ENCODE assay signal across 21 cellular contexts in the genomic region with DNA sequence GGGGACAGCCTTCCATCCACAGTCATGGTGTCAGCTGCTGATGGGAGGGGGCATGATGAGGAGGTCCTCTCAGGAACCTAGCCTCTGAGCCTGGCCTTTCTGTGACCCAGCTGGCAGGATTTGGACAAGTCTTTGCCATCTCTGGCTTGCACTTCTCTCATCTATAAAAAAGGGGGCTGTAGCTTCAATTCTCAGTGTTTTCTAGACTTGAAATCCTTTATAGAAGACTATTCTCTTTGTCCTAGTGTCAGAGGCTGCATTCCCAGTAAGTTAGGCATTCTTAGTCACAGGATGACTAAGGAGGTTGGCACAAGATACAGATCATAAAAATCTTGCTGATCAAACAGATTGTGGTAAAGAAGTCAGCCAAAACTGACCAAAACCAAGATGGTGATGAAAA.
A peak's percentile ranks its signal among the peaks of the same experiment; 100 is the strongest.
DNase-seq lines count a peak whose midpoint lies in the region; ATAC-seq and TF ChIP-seq lines count a peak whose summit lies in the region.
"Had no signal": no experiment of that assay in that cellular context is flagged by ENCODE, and none has a peak within 500 bp of the region (broad histone marks: within the 10 kb centered on the region; RNA-seq: fewer than 3 reads in every experiment).

No MANE protein-coding gene starts in this region.

- H3K4me3 Mint-ChIP-seq in activated CD4-positive, alpha-beta memory T cell treated with anti-CD3 and anti-CD28 coated beads for 36 hours = no peak overlapping the region
- H3K4me3 Mint-ChIP-seq: T-helper 1 cell treated with Interleukin-12 subunit alpha and Interleukin-12 subunit beta and Interleukin-4 antibody, amounts not matched to agents 30 μg/mL and 1 μg/mL, for 36 hours had no signal

- no peak for ATAC-seq in GM21576 (IDR thresholded peaks at IDR 0.05; ENCODE audit: unreplicated experiment)
- ATAC-seq: activated CD4-positive, CD25-positive, alpha-beta regulatory T cell treated with anti-CD3 and anti-CD28 coated beads, Interleukin-2, amount 50 U/mL, for 24 hours; body of pancreas; left cardiac atrium; right cardiac atrium had no signal

- POLR2A ChIA-PET in activated CD4-positive, alpha-beta memory T cell treated with anti-CD3 and anti-CD28 coated beads for 36 hours (lab: Charles Lee) = no interaction called here

- peak; percentile 16 for DNase-seq in COLO829 (ENCODE audit: low spot score)
- peak; percentile 97 for DNase-seq in M059J (ENCODE audit: low read depth)
- peak; percentile 91 for DNase-seq in astrocyte of the cerebellum (ENCODE audit: low read depth)
- DNase-seq in kidney epithelial cell (ENCODE audit: low read depth) = peak; percentile 66
- no peak for DNase-seq in DMS79 treated with DMSO at 0.1 percent for 48 hours (lab: John Stamatoyannopoulos, UW)
- DNase-seq in activated CD4-positive, alpha-beta memory T cell treated with anti-CD3 and anti-CD28 coated beads for 36 hours = no peak
- no peak for DNase-seq in inferior parietal cortex (ENCODE audit: extremely low spot score)
- DNase-seq: AML-193; body of pancreas; dermis blood vessel endothelial cell; erythroblast; left cardiac atrium; midbrain; NCI-H1048; right cardiac atrium; stimulated activated CD4-positive, alpha-beta T cell treated with anti-CD3 and anti-CD28 coated beads, Interleukin-1b, Interleukin-23, amount 100 ng/mL, for 48 hours; substantia nigra had no signal

- no peak for TF ChIP-seq CTCF in astrocyte of the cerebellum (IDR thresholded peaks at IDR 0.05; ENCODE audit: low read depth, low read length, missing control alignments)
- no peak for TF ChIP-seq CTCF in kidney epithelial cell (IDR thresholded peaks at IDR 0.05; ENCODE audit: insufficient read depth, low read length, poor library complexity, severe bottlenecking)

- H3K27ac Mint-ChIP-seq in activated CD4-positive, alpha-beta memory T cell treated with anti-CD3 and anti-CD28 coated beads for 36 hours = no peak overlapping the region
- H3K27ac Mint-ChIP-seq: T-helper 1 cell treated with Interleukin-12 subunit alpha and Interleukin-12 subunit beta and Interleukin-4 antibody, amounts not matched to agents 30 μg/mL and 1 μg/mL, for 36 hours had no signal

- in situ Hi-C loops in astrocyte of the cerebellum (cut with HindIII; ENCODE audit: low sequenced_read_pairs) = no loop called here

- CTCF ChIA-PET in activated CD4-positive, alpha-beta memory T cell treated with anti-CD3 and anti-CD28 coated beads for 36 hours (lab: Charles Lee) = no interaction called here

- no peaks in the 10 kb centered on the region for H3K4me1 Mint-ChIP-seq in activated CD4-positive, alpha-beta memory T cell treated with anti-CD3 and anti-CD28 coated beads for 36 hours (ENCODE audit: low read depth)

- H3K27me3 Mint-ChIP-seq in activated CD4-positive, alpha-beta memory T cell treated with anti-CD3 and anti-CD28 coated beads for 36 hours = no peaks in the 10 kb centered on the region

- H3K9me3 Mint-ChIP-seq in activated CD4-positive, alpha-beta memory T cell treated with anti-CD3 and anti-CD28 coated beads for 36 hours = peaks cover 8% of the 10 kb centered on the region

- H3K27me3 ChIP-seq in kidney epithelial cell (ENCODE audit: control insufficient read depth, insufficient read depth, low read length) = no peaks in the 10 kb centered on the region
- H3K27me3 ChIP-seq: body of pancreas, hepatocyte had no signal

- no peaks in the 10 kb centered on the region for H3K36me3 Mint-ChIP-seq in activated CD4-positive, alpha-beta memory T cell treated with anti-CD3 and anti-CD28 coated beads for 36 hours

- H3K4me3 ChIP-seq in astrocyte of the cerebellum (ENCODE audit: low read depth, low read length) (no peak overlapping the region), kidney epithelial cell (ENCODE audit: low read depth, low read length) (no peak overlapping the region)
- H3K4me3 ChIP-seq: body of pancreas, hepatocyte had no signal

- intact Hi-C loops in activated CD4-positive, alpha-beta memory T cell treated with anti-CD3 and anti-CD28 coated beads for 36 hours (cut with micrococcal nuclease) = no loop called here

- H3K36me3 ChIP-seq in kidney epithelial cell (ENCODE audit: control insufficient read depth, insufficient read depth, low read length) = no peaks in the 10 kb centered on the region

Comparison
In these comparisons a context has a peak if more than half of its experiments do, and no peak if none do; other contexts are left out.
1. DNase-seq: peak in COLO829 (single experiment), M059J (single experiment), astrocyte of the cerebellum (single experiment) and kidney epithelial cell (single experiment); none in DMS79 treated with DMSO at 0.1 percent for 48 hours (single experiment), activated CD4-positive, alpha-beta memory T cell treated with anti-CD3 and anti-CD28 coated beads for 36 hours (single experiment) and inferior parietal cortex (single experiment).